In genomic region chr17:79832211-79833109, GRCh38 we compare ENCODE assay signal across 9 cellular contexts. TPM values are rescaled to one million over a fixed set of nuclear protein-coding genes. Genes with fewer than 3 reads are reported as not detected.
DNase-seq lines count a peak whose midpoint lies in the region; ATAC-seq and TF ChIP-seq lines count a peak whose summit lies in the region.
"Had no signal": no experiment of that assay in that cellular context is flagged by ENCODE, and none has a peak within 500 bp of the region (broad histone marks: within the 10 kb centered on the region; RNA-seq: fewer than 3 reads in every experiment).

No MANE protein-coding gene starts in this region.

- 12 to 24% methylated on average over 59 to 73 of the region's 73 CpGs for WGBS in lung, 2 donors

- H3K4me1 ChIP-seq in lung (ENCODE audit: control insufficient read depth in 2 of 2, insufficient read depth in 2 of 2, low read length in 2 of 2) = peaks cover 12 to 46% of the 10 kb centered on the region in 2 donors
- peaks cover 44% of the 10 kb centered on the region for H3K4me1 ChIP-seq in upper lobe of right lung

- no peaks in the 10 kb centered on the region for H3K27me3 ChIP-seq in dorsolateral prefrontal cortex
- no peaks in the 10 kb centered on the region for H3K27me3 ChIP-seq in lung (ENCODE audit: control insufficient read depth, insufficient read depth)
- no peaks in the 10 kb centered on the region for H3K27me3 ChIP-seq in upper lobe of right lung

- H3K4me3 Mint-ChIP-seq in activated naive CD4-positive, alpha-beta T cell treated with anti-CD3 and anti-CD28 coated beads, Interleukin-2, amount 50 U/mL, for 24 hours = peak overlapping the region; percentile 54
- H3K4me3 Mint-ChIP-seq: activated B cell treated with CpG ODN at 0.5 μM for 24 hours had no signal

- H3K9me3 ChIP-seq in lung (ENCODE audit: control insufficient read depth in 2 of 2, insufficient read depth in 1 of 2, low read length in 1 of 2) (no peaks in the 10 kb centered on the region), upper lobe of right lung (no peaks in the 10 kb centered on the region)

- no peak for DNase-seq in activated naive CD4-positive, alpha-beta T cell treated with anti-CD3 and anti-CD28 coated beads, Interleukin-2, amount 50 U/mL, for 16 hours
- DNase-seq in dorsolateral prefrontal cortex = no peak
- no peak for DNase-seq in lung (ENCODE audit: low spot score)
- DNase-seq in upper lobe of right lung = peak; percentile 77
- DNase-seq in activated CD4-positive, CD25-positive, alpha-beta regulatory T cell (lab: John Stamatoyannopoulos, UW) = no peak
- DNase-seq: activated B cell treated with CpG ODN at 0.5 μM for 24 hours had no signal

- peaks cover 25% of the 10 kb centered on the region for H3K4me1 Mint-ChIP-seq in activated naive CD4-positive, alpha-beta T cell treated with anti-CD3 and anti-CD28 coated beads, Interleukin-2, amount 50 U/mL, for 24 hours

- TF ChIP-seq CTCF in dorsolateral prefrontal cortex (IDR thresholded peaks at IDR 0.05 in 54 of 56, conservative IDR thresholded peaks at IDR 0.05 in 2 of 56; ENCODE audit: low read depth in 1 of 56, partially characterized antibody in 56 of 56) (no peak), lung (IDR thresholded peaks at IDR 0.05; ENCODE audit: control extremely low read depth, extremely low read depth) (no peak), upper lobe of right lung (IDR thresholded peaks at IDR 0.05) (no peak)

- H3K9me3 Mint-ChIP-seq in activated naive CD4-positive, alpha-beta T cell treated with anti-CD3 and anti-CD28 coated beads, Interleukin-2, amount 50 U/mL, for 24 hours = no peaks in the 10 kb centered on the region
- H3K9me3 Mint-ChIP-seq: activated B cell treated with CpG ODN at 0.5 μM for 24 hours had no signal

- H3K36me3 ChIP-seq in lung (ENCODE audit: control insufficient read depth in 2 of 2, insufficient read depth in 2 of 2, low read length in 2 of 2) (peaks cover 2 to 24% of the 10 kb centered on the region in 2 donors), upper lobe of right lung (peaks cover 22% of the 10 kb centered on the region)

- peak overlapping the region in 55 of 59 donors; percentile 12 to 61 (median 38) for H3K4me3 ChIP-seq in dorsolateral prefrontal cortex
- no peak overlapping the region for H3K4me3 ChIP-seq in lung
- peak overlapping the region; percentile 32 for H3K4me3 ChIP-seq in upper lobe of right lung

- ATAC-seq in lung (ENCODE audit: insufficient read depth, low FRiP score) (peak; percentile 15), upper lobe of right lung (peak; percentile 10), HG02970 (IDR thresholded peaks at IDR 0.05; ENCODE audit: low FRiP score, unreplicated experiment) (no peak), HG02763 (IDR thresholded peaks at IDR 0.05; ENCODE audit: unreplicated experiment) (no peak)

- H3K27ac Mint-ChIP-seq in activated naive CD4-positive, alpha-beta T cell treated with anti-CD3 and anti-CD28 coated beads, Interleukin-2, amount 50 U/mL, for 24 hours = no peak overlapping the region
- H3K27ac Mint-ChIP-seq: activated B cell treated with CpG ODN at 0.5 μM for 24 hours had no signal

- peaks cover 6% of the 10 kb centered on the region for H3K36me3 Mint-ChIP-seq in activated naive CD4-positive, alpha-beta T cell treated with anti-CD3 and anti-CD28 coated beads, Interleukin-2, amount 50 U/mL, for 24 hours

- H3K27me3 Mint-ChIP-seq in activated naive CD4-positive, alpha-beta T cell treated with anti-CD3 and anti-CD28 coated beads, Interleukin-2, amount 50 U/mL, for 24 hours = no peaks in the 10 kb centered on the region
- H3K27me3 Mint-ChIP-seq: activated B cell treated with CpG ODN at 0.5 μM for 24 hours had no signal

- H3K27ac ChIP-seq in dorsolateral prefrontal cortex (peak overlapping the region in 37 of 59 donors; percentile 37 to 83 (median 62)), lung (ENCODE audit: low read depth in 1 of 2, low read length in 1 of 2) (peak overlapping the region; percentile 48 to 50), upper lobe of right lung (no peak overlapping the region)

- intact Hi-C loops in dorsolateral prefrontal cortex (cut with DNase I) (loop anchor here in 1 of 2 donors (2.0 kb wide), 1 partner anchor 20 kb away; no protein-coding TSS in a partner anchor), upper lobe of right lung (cut with DNase I) (no loop called here)

RNA-seq across cellular contexts. Expression of gene CBX4, which starts 6.8 kb away (rescaled TPM):
- 10 to 100 TPM; 26.4 to 54.9 (median 35.9) TPM for total RNA-seq in dorsolateral prefrontal cortex
- 10 to 100 TPM; 18.2 to 32.0 TPM for total RNA-seq in lung
- polyA plus RNA-seq in lung = 10 to 100 TPM; 12.8 to 16.7 TPM
- total RNA-seq in upper lobe of right lung = 20.2 TPM

RNA-seq across cellular contexts. Expression of gene CBX8, which starts 35.6 kb away (rescaled TPM):
- 10 to 100 TPM in 2 of 120 experiments, 1 to 10 TPM in 118; 1.5 to 10.3 (median 5.0) TPM for total RNA-seq in dorsolateral prefrontal cortex
- 1 to 10 TPM; 4.8 to 9.3 TPM for total RNA-seq in lung
- polyA plus RNA-seq in lung = 1 to 10 TPM; 5.5 TPM
- 4.9 TPM for total RNA-seq in upper lobe of right lung

RNA-seq across cellular contexts. Expression of gene CBX2, which starts 54.5 kb away (rescaled TPM):
- total RNA-seq in dorsolateral prefrontal cortex (1 to 10 TPM in 103 of 120 experiments, under 1 TPM in 16, not detected in 1; 0.44 to 4.2 (median 1.8) TPM), lung (10 to 100 TPM in 1 of 2 donors, 1 to 10 TPM in 1; 3.8 to 13.5 TPM), upper lobe of right lung (3.4 TPM)
- polyA plus RNA-seq in lung = 1 to 10 TPM; 1.4 to 2.2 TPM

Comparison
In these comparisons a context has a peak if more than half of its experiments do, and no peak if none do; other contexts are left out.
1. ATAC-seq: peak in lung (single experiment) and upper lobe of right lung (single experiment); none in HG02970 (single experiment) and HG02763 (single experiment).